ENCODE assay signal across 13 cellular contexts in genomic region chr1:207669469-207670111, GRCh38. TPM values are rescaled to one million over a fixed set of nuclear protein-coding genes. Genes with fewer than 3 reads are reported as not detected.
DNase-seq lines count a peak whose midpoint lies in the region; ATAC-seq, FAIRE-seq and TF ChIP-seq lines count a peak whose summit lies in the region.
"Had no signal": no experiment of that assay in that cellular context is flagged by ENCODE, and none has a peak within 500 bp of the region (broad histone marks: within the 10 kb centered on the region; RNA-seq: fewer than 3 reads in every experiment).

No MANE protein-coding gene starts in this region.

- no peaks in the 10 kb centered on the region for H3K4me1 Mint-ChIP-seq in activated T-cell treated with anti-CD3 and anti-CD28 coated beads, Interleukin-2, amount 50 U/mL, for 72 hours (ENCODE audit: low read depth)
- peaks cover 3% of the 10 kb centered on the region for H3K4me1 Mint-ChIP-seq in activated T-cell treated with anti-CD3 and anti-CD28 coated beads, Interleukin-2, amount 50 U/mL, for 24 hours (ENCODE audit: low read depth)
- H3K4me1 Mint-ChIP-seq: neural crest cell had no signal

- H3K27ac Mint-ChIP-seq in activated T-cell treated with anti-CD3 and anti-CD28 coated beads, Interleukin-2, amount 50 U/mL, for 72 hours = no peak overlapping the region
- no peak overlapping the region for H3K27ac Mint-ChIP-seq in activated T-cell treated with anti-CD3 and anti-CD28 coated beads, Interleukin-2, amount 50 U/mL, for 24 hours

- no peak for ATAC-seq in activated T-cell treated with anti-CD3 and anti-CD28 coated beads, Interleukin-2, amount 50 U/mL, for 72 hours (replicated peaks in 1 of 2)
- peak; percentile 31; the same call in 1 of the 3 replicates for ATAC-seq in HepG2
- no peak for ATAC-seq in thoracic aorta (ENCODE audit: insufficient number of reproducible peaks, low FRiP score, low read depth)

- DNase-seq in activated T-cell treated with anti-CD3 and anti-CD28 coated beads, Interleukin-2, amount 50 U/mL, for 72 hours = no peak
- DNase-seq in activated T-cell treated with anti-CD3 and anti-CD28 coated beads, Interleukin-2, amount 50 U/mL, for 24 hours = no peak
- DNase-seq in adipocyte (ENCODE audit: low read depth) (peak; percentile 14), HepG2 (ENCODE audit: low spot score) (no peak), thoracic aorta (ENCODE audit: low spot score) (no peak), GM19240 (ENCODE audit: insufficient read length, low spot score) (no peak), cortex of kidney (lab: John Stamatoyannopoulos, UW) (no peak), EL (no peak)
- DNase-seq: SIG-M5 had no signal

- no peak for TF ChIP-seq RAD21 in HepG2 (CRISPR knock-in tag; IDR thresholded peaks at IDR 0.05)

- H3K4me3 Mint-ChIP-seq in activated T-cell treated with anti-CD3 and anti-CD28 coated beads, Interleukin-2, amount 50 U/mL, for 72 hours = peak overlapping the region; percentile 10 to 25
- no peak overlapping the region for H3K4me3 Mint-ChIP-seq in activated T-cell treated with anti-CD3 and anti-CD28 coated beads, Interleukin-2, amount 50 U/mL, for 24 hours
- H3K4me3 Mint-ChIP-seq: neural crest cell had no signal

- no peak for TF ChIP-seq EP300 in HepG2 (IDR thresholded peaks at IDR 0.05; ENCODE audit: low read depth in 2 of 2, low read length in 2 of 2)
- no peak for TF ChIP-seq EP300 in HepG2 (CRISPR knock-in tag; IDR thresholded peaks at IDR 0.05; ENCODE audit: borderline replicate concordance)

- WGBS in HepG2 (ENCODE audit: low lambda C conversion rate) = no CpG with 5 or more reads among the region's 51 CpGs

- H2AFZ ChIP-seq in HepG2 (ENCODE audit: low read length) = no peak overlapping the region

- H3K4me1 ChIP-seq in adipocyte (ENCODE audit: control insufficient read depth, insufficient read depth, low read length) = peaks cover 4% of the 10 kb centered on the region
- peaks cover 7% of the 10 kb centered on the region; the same call in 1 of the 2 replicates for H3K4me1 ChIP-seq in HepG2 (ENCODE audit: insufficient read depth, low read length)
- H3K4me1 ChIP-seq in thoracic aorta (ENCODE audit: control insufficient read depth in 1 of 2, low read depth in 2 of 2) = no peaks in the 10 kb centered on the region

- H3K27me3 ChIP-seq in adipocyte (replicated peaks; ENCODE audit: control insufficient read depth, insufficient read depth, low read length) (peaks cover 47% of the 10 kb centered on the region), HepG2 (ENCODE audit: control insufficient read depth in 1 of 2, insufficient read depth in 2 of 2, low read length in 2 of 2) (0 out of 5 replicates have a peak, but pooled peaks cover 0 to 9% of the 10 kb centered on the region in 2 experiments), thoracic aorta (replicated peaks; ENCODE audit: insufficient read depth) (peaks cover 16% of the 10 kb centered on the region)

- in situ Hi-C loops in HepG2 (cut with HindIII; ENCODE audit: extremely low pct_ligation_motif_present, low pct_unique_long_range_greater_than_20kb) = no loop called here

- peaks cover 76% of the 10 kb centered on the region for H3K27me3 Mint-ChIP-seq in activated T-cell treated with anti-CD3 and anti-CD28 coated beads, Interleukin-2, amount 50 U/mL, for 72 hours (ENCODE audit: low read depth)
- H3K27me3 Mint-ChIP-seq in activated T-cell treated with anti-CD3 and anti-CD28 coated beads, Interleukin-2, amount 50 U/mL, for 24 hours = peaks cover 73% of the 10 kb centered on the region

- TF ChIP-seq CTCF in HepG2 (CRISPR knock-in tag; IDR thresholded peaks at IDR 0.05) = no peak
- no peak for TF ChIP-seq CTCF in thoracic aorta (IDR thresholded peaks at IDR 0.05)

- no peaks in the 10 kb centered on the region for H4K20me1 ChIP-seq in HepG2 (ENCODE audit: insufficient read depth, low read length)

- intact Hi-C loops in HepG2 (cut with micrococcal nuclease; ENCODE audit: unreplicated experiment) = no loop called here

- no peak for FAIRE-seq in HepG2 (lab: Jason Lieb, UNC)
- FAIRE-seq: bronchial epithelial cell had no signal

- no peaks in the 10 kb centered on the region for H3K36me3 ChIP-seq in adipocyte (ENCODE audit: control insufficient read depth, insufficient read depth, low read length, severe bottlenecking)
- H3K36me3 ChIP-seq in HepG2 (replicated peaks in 1 of 2; ENCODE audit: control insufficient read depth in 1 of 2, insufficient read depth in 2 of 2, low read length in 2 of 2) = no peaks in the 10 kb centered on the region
- no peaks in the 10 kb centered on the region for H3K36me3 ChIP-seq in thoracic aorta

- H3K9me3 Mint-ChIP-seq in activated T-cell treated with anti-CD3 and anti-CD28 coated beads, Interleukin-2, amount 50 U/mL, for 72 hours = peaks cover 0 to 5% of the 10 kb centered on the region in 2 donors
- H3K9me3 Mint-ChIP-seq in activated T-cell treated with anti-CD3 and anti-CD28 coated beads, Interleukin-2, amount 50 U/mL, for 24 hours = peaks cover 3% of the 10 kb centered on the region

- H3K4me3 ChIP-seq in adipocyte (ENCODE audit: low read length) (peak overlapping the region; percentile 27), HepG2 (replicated peaks in 1 of 3; ENCODE audit: insufficient read depth in 1 of 3, low read depth in 2 of 3, low read length in 3 of 3) (no peak overlapping the region), thoracic aorta (peak overlapping the region; percentile 37)
- H3K4me3 ChIP-seq: lung had no signal

- no peak for TF ChIP-seq POLR2A in HepG2 (IDR thresholded peaks at IDR 0.05; ENCODE audit: insufficient read depth in 1 of 2, low read depth in 2 of 2, low read length in 2 of 2)

- no peak overlapping the region for H3K4me2 ChIP-seq in HepG2 (ENCODE audit: low read depth, low read length)

- H3K27ac ChIP-seq in HepG2 (ENCODE audit: extremely low read length, insufficient read depth, low read length) (no peak overlapping the region), thoracic aorta (no peak overlapping the region)

- no peaks in the 10 kb centered on the region for H3K36me3 Mint-ChIP-seq in activated T-cell treated with anti-CD3 and anti-CD28 coated beads, Interleukin-2, amount 50 U/mL, for 72 hours (ENCODE audit: insufficient read depth in 2 of 2)
- H3K36me3 Mint-ChIP-seq in activated T-cell treated with anti-CD3 and anti-CD28 coated beads, Interleukin-2, amount 50 U/mL, for 24 hours (ENCODE audit: low read depth) = no peaks in the 10 kb centered on the region

- H3K9me3 ChIP-seq in adipocyte (ENCODE audit: control insufficient read depth, low read length) = peaks cover 10% of the 10 kb centered on the region
- H3K9me3 ChIP-seq in HepG2 (ENCODE audit: low read length) = no peaks in the 10 kb centered on the region
- no peaks in the 10 kb centered on the region for H3K9me3 ChIP-seq in thoracic aorta

- CTCF ChIA-PET in HepG2 (lab: Yijun Ruan, JAX; ENCODE audit: low intra/inter-chr PET ratio, low total read pairs) = no interaction called here

- no peaks in the 10 kb centered on the region for H3K79me2 ChIP-seq in HepG2 (ENCODE audit: insufficient read depth, low read length)

- POLR2A ChIA-PET in HepG2 (lab: Yijun Ruan, JAX) = no interaction called here

- no TSS peak for BruUV-seq in HepG2 (replicated peaks; lab: Mats Ljungman, UMichigan)

- H3K9ac ChIP-seq in adipocyte (ENCODE audit: low read length) (no peak overlapping the region), HepG2 (ENCODE audit: insufficient read depth, low read depth, low read length) (no peak overlapping the region)

TF ChIP-seq in HepG2, 621 proteins besides CTCF, POLR2A, EP300 and RAD21 (continues in another document):
- no peak for TF ChIP-seq FOXO4 (CRISPR knock-in tag; conservative IDR thresholded peaks at IDR 0.05)
- no peak for TF ChIP-seq ZFYVE20 (CRISPR knock-in tag; IDR thresholded peaks at IDR 0.05; ENCODE audit: borderline replicate concordance, low read depth)
- no peak for TF ChIP-seq KDM6A (CRISPR knock-in tag; IDR thresholded peaks at IDR 0.05; ENCODE audit: low read depth)

RNA-seq across cellular contexts. Expression of gene CR1L, which starts 24.7 kb away (rescaled TPM):
- under 1 TPM in 1 of 2 donors, not detected in 1; 0.19 TPM for total RNA-seq in activated T-cell treated with anti-CD3 and anti-CD28 coated beads, Interleukin-2, amount 50 U/mL, for 72 hours
- not detected in 2 replicates for total RNA-seq in HepG2 (2016; rRNA removed; fragmentation: Illumina TruSeq; extraction: Trizol)
- total RNA-seq in HepG2 (2016; cell fraction: cytosol; rRNA removed; fragmentation: Illumina TruSeq; extraction: Trizol; ENCODE audit: low read depth) = not detected in 2 replicates
- not detected in 2 replicates for total RNA-seq in HepG2 (2016; cell fraction: insoluble cytoplasmic fraction; rRNA removed; fragmentation: Illumina TruSeq; extraction: Trizol)
- not detected in 2 replicates for total RNA-seq in HepG2 (2016; cell fraction: membrane; rRNA removed; fragmentation: Illumina TruSeq; extraction: Trizol)
- total RNA-seq in HepG2 (2016; cell fraction: nucleus; rRNA removed; fragmentation: Illumina TruSeq; extraction: Trizol) = not detected in 2 replicates
- polyA plus RNA-seq in HepG2 (2011; rRNA removed) = not detected in 2 replicates
- not detected in 2 replicates for polyA plus RNA-seq in HepG2 (2011; cell fraction: cytosol; rRNA removed)
- polyA plus RNA-seq in HepG2 (2011; cell fraction: nucleus; rRNA removed) = not detected in 2 replicates
- polyA plus RNA-seq in HepG2 (2012) = not detected in 2 replicates
- polyA plus RNA-seq in HepG2 (2016; cell fraction: cytosol; fragmentation: Illumina TruSeq; extraction: Trizol; ENCODE audit: low read depth) = not detected in 2 replicates
- not detected in 2 replicates for polyA plus RNA-seq in HepG2 (2016; cell fraction: insoluble cytoplasmic fraction; fragmentation: Illumina TruSeq; extraction: Trizol; ENCODE audit: low read depth)
- not detected in 2 replicates for polyA plus RNA-seq in HepG2 (2016; cell fraction: membrane; fragmentation: Illumina TruSeq; extraction: Trizol; ENCODE audit: low read depth)
- polyA plus RNA-seq in HepG2 (2016; cell fraction: nucleus; fragmentation: Illumina TruSeq; extraction: Trizol; ENCODE audit: insufficient read depth, low read depth) = not detected in 2 replicates
- not detected in 2 replicates for polyA minus RNA-seq in HepG2 (2011; rRNA and poly(A)+ RNA removed; ENCODE audit: low replicate concordance)
- polyA minus RNA-seq in HepG2 (2011; cell fraction: cytosol; rRNA and poly(A)+ RNA removed) = not detected in 2 replicates
- polyA minus RNA-seq in HepG2 (2011; cell fraction: nucleus; rRNA and poly(A)+ RNA removed) = not detected in 2 replicates
- total RNA-seq in thoracic aorta = not detected
- total RNA-seq: A673, bronchial epithelial cell, neural crest cell had no signal

Comparison
In these comparisons a context has a peak if more than half of its experiments do, and no peak if none do; other contexts are left out.
1. H3K4me3 ChIP-seq: peak in adipocyte (single experiment) and thoracic aorta (single experiment); none in HepG2 (0 of 3).